ENCODE assay signal across 8 cellular contexts in the genomic region with DNA sequence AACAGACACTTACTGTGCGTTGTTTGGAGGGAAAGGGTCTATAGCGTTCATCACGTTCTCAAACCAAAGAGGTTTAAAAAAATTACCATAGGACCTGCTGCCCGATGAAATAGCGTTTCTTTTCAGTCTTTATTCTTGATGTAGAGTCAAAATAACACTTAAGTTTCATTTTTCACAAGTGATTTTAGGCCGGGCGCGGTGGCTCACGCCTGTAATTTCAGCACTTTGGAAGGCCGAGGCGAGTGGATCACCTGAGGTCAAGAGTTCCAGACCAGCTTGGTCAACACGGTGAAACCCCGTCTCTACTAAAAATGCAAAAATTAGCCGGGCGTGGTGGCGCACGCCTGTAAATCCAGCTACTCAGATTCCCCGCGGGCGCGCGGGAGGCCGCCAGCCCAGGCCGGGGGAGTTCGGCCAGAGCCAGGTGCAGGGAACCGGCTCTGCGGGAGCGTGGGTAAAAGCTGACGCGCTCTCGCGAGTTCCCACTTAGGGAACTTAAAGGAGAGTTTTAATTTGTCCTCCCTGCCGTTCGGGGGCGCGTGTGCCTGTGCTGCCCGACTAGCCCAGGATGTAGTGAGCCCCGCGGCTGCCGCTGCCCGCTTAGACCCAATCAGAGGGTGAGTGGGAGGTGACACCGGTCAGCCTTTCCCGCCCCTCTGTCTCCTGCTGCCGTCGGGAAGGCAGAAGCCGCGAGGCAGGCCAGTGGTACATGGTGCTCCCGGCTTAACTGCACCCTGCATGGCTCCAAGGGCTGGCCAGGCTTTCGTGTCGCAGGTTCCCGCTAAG. TPM values are rescaled to one million over a fixed set of nuclear protein-coding genes. Genes with fewer than 3 reads are reported as not detected.
A peak's percentile ranks its signal among the peaks of the same experiment; 100 is the strongest.
DNase-seq lines count a peak whose midpoint lies in the region; TF ChIP-seq lines count a peak whose summit lies in the region.

No MANE protein-coding gene starts in this region.

- H3K9me3 ChIP-seq in neuron (ENCODE audit: low read length) (no peaks in the 10 kb centered on the region), subcutaneous abdominal adipose tissue (ENCODE audit: control insufficient read depth in 5 of 5, low read length in 5 of 5) (no peaks in the 10 kb centered on the region)

- DNase-seq in G401 (ENCODE audit: low spot score) (peak; percentile 69), GOT3 (lab: John Stamatoyannopoulos, UW) (peak; percentile 41), NCI-H69 (lab: John Stamatoyannopoulos, UW) (peak; percentile 83), fibroblast of the aortic adventitia (ENCODE audit: low read depth) (peak; percentile 72), cortex of kidney (lab: John Stamatoyannopoulos, UW) (no peak)
- DNase-seq in activated T-helper 2 cell treated with anti-CD3 and anti-CD28 coated beads, Interferon-gamma antibody, Interleukin-2, Interleukin-4, amounts not matched to agents 10 μg/mL and 5 μg/mL and 100 μg/mL, durations not matched to agents 14 hours and 24 hours and 36 hours (ENCODE audit: low spot score), result peak; percentile 57

- no peaks in the 10 kb centered on the region for H3K27me3 Mint-ChIP-seq in activated T-helper 2 cell treated with anti-CD3 and anti-CD28 coated beads, Interferon-gamma antibody, Interleukin-2, Interleukin-4, amounts not matched to agents 10 μg/mL and 5 μg/mL and 100 μg/mL, durations not matched to agents 14 hours and 24 hours and 36 hours (ENCODE audit: low read depth)

- intact Hi-C loops in activated T-helper 2 cell treated with anti-CD3 and anti-CD28 coated beads, Interferon-gamma antibody, Interleukin-2, Interleukin-4, amounts not matched to agents 10 μg/mL and 5 μg/mL and 100 μg/mL, durations not matched to agents 14 hours and 24 hours and 36 hours (cut with micrococcal nuclease), result loop anchor here (2.0 to 10.0 kb wide), 5 partner anchors 36 to 740 kb away; a partner anchor contains a TSS

- TF ChIP-seq CTCF in fibroblast of the aortic adventitia (IDR thresholded peaks at IDR 0.05; ENCODE audit: insufficient read depth, low read length), result peak; percentile 0

- peak overlapping the region; percentile 95 for H3K4me3 Mint-ChIP-seq in activated T-helper 2 cell treated with anti-CD3 and anti-CD28 coated beads, Interferon-gamma antibody, Interleukin-2, Interleukin-4, amounts not matched to agents 10 μg/mL and 5 μg/mL and 100 μg/mL, durations not matched to agents 14 hours and 24 hours and 36 hours (ENCODE audit: low read depth)

- H3K4me3 ChIP-seq in fibroblast of the aortic adventitia (ENCODE audit: low read depth, low read length) (peak overlapping the region; percentile 94), neuron (ENCODE audit: low read length) (peak overlapping the region; percentile 92), subcutaneous abdominal adipose tissue (ENCODE audit: low read depth in 1 of 5, low read length in 5 of 5) (peak overlapping the region; percentile 90 to 100 (median 99))

- no peaks in the 10 kb centered on the region for H3K9me3 Mint-ChIP-seq in activated T-helper 2 cell treated with anti-CD3 and anti-CD28 coated beads, Interferon-gamma antibody, Interleukin-2, Interleukin-4, amounts not matched to agents 10 μg/mL and 5 μg/mL and 100 μg/mL, durations not matched to agents 14 hours and 24 hours and 36 hours

- H3K27ac ChIP-seq in subcutaneous abdominal adipose tissue (ENCODE audit: low read depth, low read length), result peak overlapping the region; percentile 58

- H3K27ac Mint-ChIP-seq in activated T-helper 2 cell treated with anti-CD3 and anti-CD28 coated beads, Interferon-gamma antibody, Interleukin-2, Interleukin-4, amounts not matched to agents 10 μg/mL and 5 μg/mL and 100 μg/mL, durations not matched to agents 14 hours and 24 hours and 36 hours, result peak overlapping the region; percentile 96

- H2AFZ ChIP-seq in neuron (ENCODE audit: low read depth, low read length), result peak overlapping the region; percentile 94

- H3K9ac ChIP-seq in subcutaneous abdominal adipose tissue (ENCODE audit: low read length in 5 of 5), result peak overlapping the region in 4 of 5 donors; percentile 35 to 96 (median 72)

- peaks cover 2% of the 10 kb centered on the region for H3K36me3 ChIP-seq in neuron (ENCODE audit: insufficient read depth, low read length)
- no peaks in the 10 kb centered on the region for H3K36me3 ChIP-seq in subcutaneous abdominal adipose tissue (ENCODE audit: control insufficient read depth in 5 of 5, insufficient read depth in 5 of 5, low read length in 5 of 5)

- peaks cover 1% of the 10 kb centered on the region for H3K36me3 Mint-ChIP-seq in activated T-helper 2 cell treated with anti-CD3 and anti-CD28 coated beads, Interferon-gamma antibody, Interleukin-2, Interleukin-4, amounts not matched to agents 10 μg/mL and 5 μg/mL and 100 μg/mL, durations not matched to agents 14 hours and 24 hours and 36 hours (ENCODE audit: low read depth)

- H3K27me3 ChIP-seq in neuron (ENCODE audit: insufficient read depth, low read length) (no peaks in the 10 kb centered on the region), subcutaneous abdominal adipose tissue (ENCODE audit: control insufficient read depth in 5 of 5, insufficient read depth in 4 of 5, low read length in 5 of 5) (no peaks in the 10 kb centered on the region)

- H3K4me1 ChIP-seq in neuron (ENCODE audit: insufficient read depth, low read length) (peaks cover 11% of the 10 kb centered on the region), subcutaneous abdominal adipose tissue (ENCODE audit: control insufficient read depth in 5 of 5, insufficient read depth in 5 of 5, low read length in 5 of 5) (peaks cover 0 to 25% (median 14%) of the 10 kb centered on the region in 5 donors)

- in situ Hi-C loops in G401 (cut with HindIII; ENCODE audit: low sequenced_read_pairs), result no loop called here

- H3K4me1 Mint-ChIP-seq in activated T-helper 2 cell treated with anti-CD3 and anti-CD28 coated beads, Interferon-gamma antibody, Interleukin-2, Interleukin-4, amounts not matched to agents 10 μg/mL and 5 μg/mL and 100 μg/mL, durations not matched to agents 14 hours and 24 hours and 36 hours (ENCODE audit: low read depth), result peaks cover 8% of the 10 kb centered on the region

RNA-seq across cellular contexts. Expression of a gene that starts 35.8 kb away (rescaled TPM):
- total RNA-seq in G401 (2014; rRNA removed; shearing (Covaris generic)), result 22.2 and 22.5 TPM in 2 replicates
- total RNA-seq in activated T-helper 2 cell treated with anti-CD3 and anti-CD28 coated beads, Interferon-gamma antibody, Interleukin-2, Interleukin-4, amounts not matched to agents 10 μg/mL and 5 μg/mL and 100 μg/mL, durations not matched to agents 14 hours and 24 hours and 36 hours, result 9.4 and 10.0 TPM in 2 replicates
- total RNA-seq in fibroblast of the aortic adventitia (ENCODE audit: low replicate concordance), result 12.3 and 33.9 TPM in 2 replicates
